Comparison of ENCODE assay signal across 25 cellular contexts in the genomic region with DNA sequence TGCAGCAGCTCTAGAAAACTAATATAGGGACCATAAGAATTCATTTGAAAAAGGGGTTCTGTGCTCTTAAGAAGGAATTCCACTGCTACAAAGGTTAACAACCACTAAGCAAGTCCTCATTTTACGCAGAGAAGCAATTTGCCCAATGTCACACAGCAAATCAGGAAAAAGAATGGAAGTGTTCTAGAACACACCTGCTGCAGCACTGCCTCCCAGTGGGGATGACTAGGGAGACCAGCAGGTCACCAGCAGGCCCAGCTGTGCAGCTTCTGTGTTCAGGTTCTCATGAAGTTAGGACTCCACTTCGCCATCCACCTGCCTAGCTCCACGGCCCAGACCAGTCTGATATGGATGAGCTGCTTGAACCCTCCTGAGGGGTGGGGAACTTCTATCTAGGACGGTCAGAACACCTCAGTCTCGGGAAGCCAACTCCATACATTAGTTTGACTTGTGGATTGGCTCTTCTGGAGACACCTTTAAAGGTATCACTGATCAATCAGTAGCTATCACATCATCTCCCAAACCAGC. TPM values are rescaled to one million over a fixed set of nuclear protein-coding genes. Genes with fewer than 3 reads are reported as not detected.
A peak's percentile ranks its signal among the peaks of the same experiment; 100 is the strongest.
DNase-seq lines count a peak whose midpoint lies in the region; ATAC-seq and TF ChIP-seq lines count a peak whose summit lies in the region.
"Had no signal": no experiment of that assay in that cellular context is flagged by ENCODE, and none has a peak within 500 bp of the region (broad histone marks: within the 10 kb centered on the region; RNA-seq: fewer than 3 reads in every experiment).

No MANE protein-coding gene starts in this region.

- H3K9ac ChIP-seq in OCI-LY3 (ENCODE audit: low read length) = no peak overlapping the region
- H3K9ac ChIP-seq in endodermal cell (ENCODE audit: extremely low read depth, low read length, poor library complexity, severe bottlenecking) = no peak overlapping the region

- H2AFZ ChIP-seq in OCI-LY3 (ENCODE audit: low read depth, low read length) = no peak overlapping the region

- TF ChIP-seq CTCF in OCI-LY3 (IDR thresholded peaks at IDR 0.05; ENCODE audit: low read depth, low read length) (peak; percentile 59), endodermal cell (conservative IDR thresholded peaks at IDR 0.05) (peak; percentile 71), retinal pigment epithelial cell (conservative IDR thresholded peaks at IDR 0.05; ENCODE audit: low read depth, low read length) (peak; percentile 10)

- H3K4me2 ChIP-seq in OCI-LY3 (ENCODE audit: low read length) = no peak overlapping the region
- H3K4me2 ChIP-seq: A549 had no signal

- POLR2A ChIA-PET in activated CD4-positive, alpha-beta T cell treated with anti-CD3 and anti-CD28 coated beads for 36 hours (lab: Charles Lee) = no interaction called here

- intact Hi-C loops in activated CD4-positive, alpha-beta T cell treated with anti-CD3 and anti-CD28 coated beads for 36 hours (cut with DNase I, micrococcal nuclease) = no loop called here

- no peak overlapping the region for H3K27ac Mint-ChIP-seq in activated CD4-positive, alpha-beta T cell treated with anti-CD3 and anti-CD28 coated beads for 36 hours
- no peak overlapping the region for H3K27ac Mint-ChIP-seq in endodermal cell
- H3K27ac Mint-ChIP-seq: activated CD8-positive, alpha-beta T cell treated with anti-CD3 and anti-CD28 coated beads for 36 hours; activated naive CD8-positive, alpha-beta T cell treated with anti-CD3 and anti-CD28 coated beads, Interleukin-2, amount 10 ng/mL, durations not matched to agents 7 days and 5 days had no signal

- H3K27me3 ChIP-seq in OCI-LY3 (ENCODE audit: low read depth, low read length) = peaks cover 27% of the 10 kb centered on the region
- no peaks in the 10 kb centered on the region for H3K27me3 ChIP-seq in endodermal cell (ENCODE audit: control insufficient read depth, insufficient read depth, low read length, poor library complexity, severe bottlenecking)
- H3K27me3 ChIP-seq: left lung, MG63, ovary, spleen had no signal

- WGBS in endodermal cell (ENCODE audit: insufficient coverage in 1 of 2, insufficient read length in 1 of 2), 2 experiments = 93 to 97% methylated on average over 4 to 5 of the region's 5 CpGs

- no peaks in the 10 kb centered on the region for H3K27me3 Mint-ChIP-seq in activated CD4-positive, alpha-beta T cell treated with anti-CD3 and anti-CD28 coated beads for 36 hours
- H3K27me3 Mint-ChIP-seq in endodermal cell (ENCODE audit: insufficient read depth) = no peaks in the 10 kb centered on the region
- H3K27me3 Mint-ChIP-seq: activated CD8-positive, alpha-beta T cell treated with anti-CD3 and anti-CD28 coated beads for 36 hours; activated naive CD8-positive, alpha-beta T cell treated with anti-CD3 and anti-CD28 coated beads, Interleukin-2, amount 10 ng/mL, durations not matched to agents 7 days and 5 days; CD4-positive, alpha-beta memory T cell had no signal

- no peaks in the 10 kb centered on the region for H3K36me3 ChIP-seq in OCI-LY3 (replicated peaks; ENCODE audit: low read depth, low read length)
- no peaks in the 10 kb centered on the region for H3K36me3 ChIP-seq in endodermal cell (ENCODE audit: control insufficient read depth, insufficient read depth, low read length)
- H3K36me3 ChIP-seq: left lung, MG63, ovary had no signal

- H3K4me3 ChIP-seq in OCI-LY3 (ENCODE audit: low read length) (no peak overlapping the region), endodermal cell (ENCODE audit: low read length) (no peak overlapping the region), retinal pigment epithelial cell (ENCODE audit: low read length) (no peak overlapping the region)
- H3K4me3 ChIP-seq: A549, left lung, MG63, ovary, SK-N-MC, spleen had no signal

- peaks cover 7% of the 10 kb centered on the region for H3K4me1 Mint-ChIP-seq in activated CD4-positive, alpha-beta T cell treated with anti-CD3 and anti-CD28 coated beads for 36 hours
- no peaks in the 10 kb centered on the region for H3K4me1 Mint-ChIP-seq in endodermal cell

- H3K79me2 ChIP-seq in OCI-LY3 (ENCODE audit: low read length) = no peaks in the 10 kb centered on the region

- no peaks in the 10 kb centered on the region for H4K20me1 ChIP-seq in OCI-LY3 (ENCODE audit: insufficient read depth, low read length)

- no peak for ATAC-seq in activated CD4-positive, alpha-beta T cell treated with anti-CD3 and anti-CD28 coated beads for 36 hours
- ATAC-seq in GM21786 (IDR thresholded peaks at IDR 0.05; ENCODE audit: unreplicated experiment) = no peak
- ATAC-seq in HG02981 (IDR thresholded peaks at IDR 0.05; ENCODE audit: unreplicated experiment) = no peak
- ATAC-seq: A549, left lung had no signal

- H3K9me3 Mint-ChIP-seq in activated CD4-positive, alpha-beta T cell treated with anti-CD3 and anti-CD28 coated beads for 36 hours (ENCODE audit: low read depth) = no peaks in the 10 kb centered on the region
- H3K9me3 Mint-ChIP-seq in endodermal cell = peaks cover 20% of the 10 kb centered on the region
- H3K9me3 Mint-ChIP-seq: activated CD8-positive, alpha-beta T cell treated with anti-CD3 and anti-CD28 coated beads for 36 hours had no signal

- H3K36me3 Mint-ChIP-seq in activated CD4-positive, alpha-beta T cell treated with anti-CD3 and anti-CD28 coated beads for 36 hours (ENCODE audit: low read depth) = peaks cover 7% of the 10 kb centered on the region
- peaks cover 23% of the 10 kb centered on the region for H3K36me3 Mint-ChIP-seq in endodermal cell (ENCODE audit: low read depth)

- H3K9me3 ChIP-seq in OCI-LY3 (ENCODE audit: insufficient read depth, low read length) (no peaks in the 10 kb centered on the region), endodermal cell (ENCODE audit: control insufficient read depth, low read length) (peaks cover 18% of the 10 kb centered on the region)
- H3K9me3 ChIP-seq: A549, left lung, MG63, ovary, spleen had no signal

- no peak overlapping the region for H3K4me3 Mint-ChIP-seq in activated CD4-positive, alpha-beta T cell treated with anti-CD3 and anti-CD28 coated beads for 36 hours
- H3K4me3 Mint-ChIP-seq in endodermal cell = no peak overlapping the region
- H3K4me3 Mint-ChIP-seq: activated CD8-positive, alpha-beta T cell treated with anti-CD3 and anti-CD28 coated beads for 36 hours; activated naive CD8-positive, alpha-beta T cell treated with anti-CD3 and anti-CD28 coated beads, Interleukin-2, amount 10 ng/mL, durations not matched to agents 7 days and 5 days; CD4-positive, alpha-beta memory T cell had no signal

- CTCF ChIA-PET in activated CD4-positive, alpha-beta T cell treated with anti-CD3 and anti-CD28 coated beads for 36 hours (lab: Charles Lee) = interaction anchor here (0.8 to 1.2 kb wide), 2 partner anchors 16 to 125 kb away, joined by 3 to 5 read pairs; no protein-coding TSS in a partner anchor

- H3K27ac ChIP-seq in OCI-LY3 (ENCODE audit: low read length) (no peak overlapping the region), endodermal cell (ENCODE audit: low read depth, low read length) (no peak overlapping the region)
- H3K27ac ChIP-seq: A549, left lung, ovary, SK-N-MC, spleen had no signal

- peak; percentile 24 for DNase-seq in activated CD4-positive, alpha-beta T cell treated with anti-CD3 and anti-CD28 coated beads for 36 hours
- DNase-seq in activated CD4-positive, alpha-beta T cell treated with anti-CD3 and anti-CD28 coated beads, Interleukin-2, amount 50 U/mL, for 48 hours = no peak
- DNase-seq in endodermal cell (peak; percentile 68), retinal pigment epithelial cell (ENCODE audit: low read depth) (no peak), ecto neural progenitor cell (ENCODE audit: low spot score) (no peak)
- DNase-seq: activated CD8-positive, alpha-beta T cell treated with anti-CD3 and anti-CD28 coated beads for 36 hours; activated naive CD8-positive, alpha-beta T cell treated with anti-CD3 and anti-CD28 coated beads, Interleukin-2, amount 10 ng/mL, durations not matched to agents 7 days and 5 days; activated T-cell treated with anti-CD3 and anti-CD28 coated beads, Interleukin-2, amount 50 U/mL, for 48 hours; caudate nucleus; CD4-positive, alpha-beta memory T cell; effector memory CD4-positive, alpha-beta T cell; foreskin melanocyte; left lung; MG63; NCI-H1930; NCI-H526; ovary; spleen; stimulated activated naive CD4-positive, alpha-beta T cell treated with Interleukin-2 at 50 U/mL for 16 hours had no signal

- no peaks in the 10 kb centered on the region for H3K4me1 ChIP-seq in OCI-LY3 (ENCODE audit: low read length)
- no peaks in the 10 kb centered on the region for H3K4me1 ChIP-seq in endodermal cell (ENCODE audit: control insufficient read depth, insufficient read depth, low read length)
- H3K4me1 ChIP-seq: A549, left lung, spleen had no signal

RNA-seq across cellular contexts. Expression of a gene that starts 18.6 kb away (rescaled TPM):
- total RNA-seq in activated CD4-positive, alpha-beta T cell treated with anti-CD3 and anti-CD28 coated beads for 36 hours = 1 to 10 TPM; 8.3 to 8.6 TPM
- total RNA-seq in endodermal cell = 10 to 100 TPM; 12.7 to 14.5 TPM
- 20.4 TPM for polyA plus RNA-seq in endodermal cell (2013, experiment 1 of 2)
- 18.7 TPM for polyA plus RNA-seq in endodermal cell (2013, experiment 2 of 2)
- total RNA-seq: OCI-LY7 had no signal

Comparison
In these comparisons a context has a peak if more than half of its experiments do, and no peak if none do; other contexts are left out.
1. DNase-seq: peak in activated CD4-positive, alpha-beta T cell treated with anti-CD3 and anti-CD28 coated beads for 36 hours (single experiment) and endodermal cell (single experiment); none in activated CD4-positive, alpha-beta T cell treated with anti-CD3 and anti-CD28 coated beads, Interleukin-2, amount 50 U/mL, for 48 hours (0 of 2), retinal pigment epithelial cell (single experiment) and ecto neural progenitor cell (single experiment).
2. CTCF ChIP-seq: peak in every context shown above with its lines; median percentile 71 in endodermal cell; 59 in OCI-LY3; 10 in retinal pigment epithelial cell.